In genomic region chr3:190697502-190697830, GRCh38 we compare ENCODE assay signal across 24 cellular contexts.
A peak's percentile ranks its signal among the peaks of the same experiment; 100 is the strongest.
DNase-seq lines count a peak whose midpoint lies in the region; ATAC-seq and TF ChIP-seq lines count a peak whose summit lies in the region.
"Had no signal": no experiment of that assay in that cellular context is flagged by ENCODE, and none has a peak within 500 bp of the region (broad histone marks: within the 10 kb centered on the region; RNA-seq: fewer than 3 reads in every experiment).

No MANE protein-coding gene starts in this region.

- H3K9me3 Mint-ChIP-seq in GM23338 (no peaks in the 10 kb centered on the region), endothelial cell (ENCODE audit: unreplicated experiment) (no peaks in the 10 kb centered on the region)
- H3K9me3 Mint-ChIP-seq: activated CD4-positive, alpha-beta memory T cell treated with anti-CD3 and anti-CD28 coated beads, Interleukin-2, amount 10 ng/mL, durations not matched to agents 7 days and 5 days; activated naive CD4-positive, alpha-beta T cell treated with anti-CD3 and anti-CD28 coated beads, Interleukin-2, amount 10 ng/mL, durations not matched to agents 7 days and 5 days; activated T-helper 17 cell treated with anti-CD3 and anti-CD28 coated beads, Interleukin-2, amount 50 U/mL, for 72 hours; nephron had no signal

- H4K20me1 ChIP-seq in BLaER1: no peaks in the 10 kb centered on the region
- no peaks in the 10 kb centered on the region for H4K20me1 ChIP-seq in KMS-11 (ENCODE audit: insufficient read depth)
- no peaks in the 10 kb centered on the region for H4K20me1 ChIP-seq in osteoblast (ENCODE audit: insufficient read depth, low read length)
- no peaks in the 10 kb centered on the region for H4K20me1 ChIP-seq in GM23338 (replicated peaks; ENCODE audit: insufficient read depth)
- no peaks in the 10 kb centered on the region for H4K20me1 ChIP-seq in Karpas-422 (ENCODE audit: insufficient read depth, low read depth, low read length)

- H3K4me3 Mint-ChIP-seq in GM23338: no peak overlapping the region
- no peak overlapping the region for H3K4me3 Mint-ChIP-seq in endothelial cell (ENCODE audit: unreplicated experiment)
- H3K4me3 Mint-ChIP-seq: activated CD4-positive, alpha-beta memory T cell treated with anti-CD3 and anti-CD28 coated beads, Interleukin-2, amount 10 ng/mL, durations not matched to agents 7 days and 5 days; activated naive CD4-positive, alpha-beta T cell treated with anti-CD3 and anti-CD28 coated beads, Interleukin-2, amount 10 ng/mL, durations not matched to agents 7 days and 5 days; activated T-helper 17 cell treated with anti-CD3 and anti-CD28 coated beads, Interleukin-2, amount 50 U/mL, for 72 hours; CD4-positive, CD25-positive, alpha-beta regulatory T cell; nephron had no signal

- H2AFZ ChIP-seq in KMS-11 (ENCODE audit: low read depth) (no peak overlapping the region), osteoblast (ENCODE audit: low read length) (peak overlapping the region; percentile 5), GM23338 (no peak overlapping the region), Karpas-422 (ENCODE audit: low read length) (no peak overlapping the region)

- peaks cover 9% of the 10 kb centered on the region for H3K4me1 ChIP-seq in BLaER1
- peaks cover 7% of the 10 kb centered on the region for H3K4me1 ChIP-seq in KMS-11 (ENCODE audit: low read depth, poor library complexity, severe bottlenecking)
- H3K4me1 ChIP-seq in adipocyte (ENCODE audit: control insufficient read depth, insufficient read depth, low read length): peaks cover 21% of the 10 kb centered on the region
- H3K4me1 ChIP-seq in osteoblast (ENCODE audit: insufficient read depth, low read length): peaks cover 15% of the 10 kb centered on the region
- no peaks in the 10 kb centered on the region; the same call in 1 of the 2 replicates for H3K4me1 ChIP-seq in GM23338 (ENCODE audit: insufficient read depth)
- no peaks in the 10 kb centered on the region for H3K4me1 ChIP-seq in tibial artery
- no peaks in the 10 kb centered on the region for H3K4me1 ChIP-seq in Karpas-422 (ENCODE audit: low read length)

- no peak for DNase-seq in adipocyte (ENCODE audit: low read depth)
- DNase-seq in osteoblast (ENCODE audit: insufficient read length, low spot score, missing footprints): no peak
- DNase-seq in GM23338 (ENCODE audit: low spot score): no peak
- no peak for DNase-seq in tibial artery
- DNase-seq in Karpas-422: no peak
- no peak for DNase-seq in endothelial cell (ENCODE audit: low spot score)
- DNase-seq: activated CD4-positive, alpha-beta memory T cell treated with anti-CD3 and anti-CD28 coated beads, Interleukin-2, amount 10 ng/mL, durations not matched to agents 7 days and 5 days; activated CD4-positive, alpha-beta T cell treated with anti-CD3 and anti-CD28 coated beads for 1 hour; NCI-H187; NCI-H2171; NCI-H510A; right cardiac atrium; stimulated activated CD4-positive, alpha-beta T cell treated with anti-CD3 and anti-CD28 coated beads, Interleukin-2, amount 100 ng/mL, for 48 hours; stomach had no signal

- no peaks in the 10 kb centered on the region for H3K9me3 ChIP-seq in BLaER1
- H3K9me3 ChIP-seq in adipocyte (ENCODE audit: control insufficient read depth, low read length): no peaks in the 10 kb centered on the region
- no peaks in the 10 kb centered on the region for H3K9me3 ChIP-seq in osteoblast (ENCODE audit: low read depth, low read length)
- no peaks in the 10 kb centered on the region for H3K9me3 ChIP-seq in tibial artery
- H3K9me3 ChIP-seq in Karpas-422 (ENCODE audit: low read length): no peaks in the 10 kb centered on the region; the same call in 1 of the 2 replicates
- H3K9me3 ChIP-seq: stomach, tibial nerve had no signal

- H3K27ac Mint-ChIP-seq in GM23338 (no peak overlapping the region; the same call in 1 of the 2 replicates), endothelial cell (ENCODE audit: unreplicated experiment) (no peak overlapping the region)
- H3K27ac Mint-ChIP-seq: activated CD4-positive, alpha-beta memory T cell treated with anti-CD3 and anti-CD28 coated beads, Interleukin-2, amount 10 ng/mL, durations not matched to agents 7 days and 5 days; activated naive CD4-positive, alpha-beta T cell treated with anti-CD3 and anti-CD28 coated beads, Interleukin-2, amount 10 ng/mL, durations not matched to agents 7 days and 5 days; activated T-helper 17 cell treated with anti-CD3 and anti-CD28 coated beads, Interleukin-2, amount 50 U/mL, for 72 hours had no signal

- H3K27ac ChIP-seq in BLaER1: no peak overlapping the region; the same call in 1 of the 2 replicates
- no peak overlapping the region for H3K27ac ChIP-seq in KMS-11
- H3K27ac ChIP-seq in osteoblast (ENCODE audit: low read depth, low read length): peak overlapping the region; percentile 14
- no peak overlapping the region for H3K27ac ChIP-seq in GM23338 (ENCODE audit: low read depth)
- H3K27ac ChIP-seq in tibial artery: no peak overlapping the region
- no peak overlapping the region for H3K27ac ChIP-seq in Karpas-422 (ENCODE audit: low read length)
- H3K27ac ChIP-seq: tibial nerve had no signal

- H3K36me3 ChIP-seq in BLaER1: no peaks in the 10 kb centered on the region
- no peaks in the 10 kb centered on the region for H3K36me3 ChIP-seq in KMS-11 (ENCODE audit: insufficient read depth)
- no peaks in the 10 kb centered on the region for H3K36me3 ChIP-seq in adipocyte (ENCODE audit: control insufficient read depth, insufficient read depth, low read length, severe bottlenecking)
- H3K36me3 ChIP-seq in osteoblast (ENCODE audit: insufficient read depth, low read length): no peaks in the 10 kb centered on the region
- no peaks in the 10 kb centered on the region for H3K36me3 ChIP-seq in GM23338 (ENCODE audit: insufficient read depth)
- H3K36me3 ChIP-seq in tibial artery: no peaks in the 10 kb centered on the region
- H3K36me3 ChIP-seq in Karpas-422 (ENCODE audit: insufficient read depth, low read length): no peaks in the 10 kb centered on the region
- H3K36me3 ChIP-seq: stomach, tibial nerve had no signal

- H3K4me1 Mint-ChIP-seq in GM23338 (peaks cover 5% of the 10 kb centered on the region; the same call in 2 of the 3 replicates), endothelial cell (ENCODE audit: unreplicated experiment) (peaks cover 2% of the 10 kb centered on the region)
- H3K4me1 Mint-ChIP-seq: activated T-helper 17 cell treated with anti-CD3 and anti-CD28 coated beads, Interleukin-2, amount 50 U/mL, for 72 hours; CD4-positive, CD25-positive, alpha-beta regulatory T cell had no signal

- no peak overlapping the region for H3K4me3 ChIP-seq in BLaER1
- H3K4me3 ChIP-seq in KMS-11 (IDR thresholded peaks at IDR 0.05; ENCODE audit: insufficient read depth, low read depth, low read length): no peak overlapping the region
- peak overlapping the region; percentile 72 for H3K4me3 ChIP-seq in adipocyte (ENCODE audit: low read length)
- peak overlapping the region; percentile 44 for H3K4me3 ChIP-seq in osteoblast (ENCODE audit: insufficient read depth, low read length)
- no peak overlapping the region for H3K4me3 ChIP-seq in GM23338
- H3K4me3 ChIP-seq in tibial artery: no peak overlapping the region
- H3K4me3 ChIP-seq in Karpas-422 (ENCODE audit: low read length): no peak overlapping the region
- H3K4me3 ChIP-seq: K562, stomach, tibial nerve had no signal

- H3K9ac ChIP-seq in BLaER1 (no peak overlapping the region), KMS-11 (no peak overlapping the region), adipocyte (ENCODE audit: low read length) (peak overlapping the region; percentile 65), Karpas-422 (ENCODE audit: low read length) (no peak overlapping the region)

- no peaks in the 10 kb centered on the region for H3F3A ChIP-seq in GM23338 (replicated peaks; ENCODE audit: low read depth)

- intact Hi-C loops in tibial artery (cut with DNase I; ENCODE audit: low total_unique reads): no loop called here

- H3K27me3 Mint-ChIP-seq in GM23338 (ENCODE audit: insufficient read depth, low read depth, poor library complexity) (no peaks in the 10 kb centered on the region), endothelial cell (ENCODE audit: unreplicated experiment) (no peaks in the 10 kb centered on the region)

- no peak for ATAC-seq in GM23338
- ATAC-seq: activated T-helper 17 cell treated with anti-CD3 and anti-CD28 coated beads, Interleukin-2, amount 50 U/mL, for 72 hours; K562; left colon; Right ventricle myocardium inferior had no signal

- 0 out of 2 replicates have a peak, but pooled peaks cover 9% of the 10 kb centered on the region for H3K9me2 ChIP-seq in GM23338 (ENCODE audit: insufficient read depth)
- no peaks in the 10 kb centered on the region for H3K9me2 ChIP-seq in Karpas-422 (replicated peaks; ENCODE audit: insufficient read depth, low read length)

- no peaks in the 10 kb centered on the region for H3K36me3 Mint-ChIP-seq in GM23338 (ENCODE audit: low read depth)
- H3K36me3 Mint-ChIP-seq in endothelial cell (ENCODE audit: low read depth, unreplicated experiment): no peaks in the 10 kb centered on the region
- H3K36me3 Mint-ChIP-seq: activated naive CD4-positive, alpha-beta T cell treated with anti-CD3 and anti-CD28 coated beads, Interleukin-2, amount 10 ng/mL, durations not matched to agents 7 days and 5 days; CD4-positive, CD25-positive, alpha-beta regulatory T cell had no signal

- H3K79me2 ChIP-seq in KMS-11 (ENCODE audit: insufficient read depth, low read depth) (no peaks in the 10 kb centered on the region), osteoblast (ENCODE audit: insufficient read depth, low read length) (no peaks in the 10 kb centered on the region), GM23338 (replicated peaks; ENCODE audit: insufficient read depth) (no peaks in the 10 kb centered on the region), Karpas-422 (ENCODE audit: low read length) (no peaks in the 10 kb centered on the region)

- H3K4me2 ChIP-seq in BLaER1: peak overlapping the region; percentile 49
- no peak overlapping the region for H3K4me2 ChIP-seq in KMS-11
- peak overlapping the region; percentile 70 for H3K4me2 ChIP-seq in osteoblast (ENCODE audit: insufficient read depth, low read length)
- H3K4me2 ChIP-seq in GM23338: no peak overlapping the region
- H3K4me2 ChIP-seq in Karpas-422 (ENCODE audit: low read depth, low read length, poor library complexity, severe bottlenecking): no peak overlapping the region

- H3K27me3 ChIP-seq in BLaER1 (no peaks in the 10 kb centered on the region), KMS-11 (ENCODE audit: insufficient read depth, low read depth) (no peaks in the 10 kb centered on the region), adipocyte (replicated peaks; ENCODE audit: control insufficient read depth, insufficient read depth, low read length) (no peaks in the 10 kb centered on the region), osteoblast (ENCODE audit: insufficient read depth, low read length) (no peaks in the 10 kb centered on the region), GM23338 (ENCODE audit: insufficient read depth) (no peaks in the 10 kb centered on the region), tibial artery (peaks cover 0 to 3% of the 10 kb centered on the region in 2 donors), Karpas-422 (ENCODE audit: low read length) (no peaks in the 10 kb centered on the region)
- H3K27me3 ChIP-seq: stomach, tibial nerve had no signal

- TF ChIP-seq CTCF in KMS-11 (conservative IDR thresholded peaks at IDR 0.05; ENCODE audit: low read depth, low read length) (peak; percentile 51; the same call in 1 of the 2 replicates), osteoblast (IDR thresholded peaks at IDR 0.05; ENCODE audit: extremely low read depth, low read depth, low read length) (no peak), GM23338 (conservative IDR thresholded peaks at IDR 0.05; ENCODE audit: low read depth in 2 of 2) (no peak), tibial artery (IDR thresholded peaks at IDR 0.05) (no peak), endothelial cell (IDR thresholded peaks at IDR 0.05; ENCODE audit: unreplicated experiment) (no peak)

Comparison
In these comparisons a context has a peak if more than half of its experiments do, and no peak if none do; other contexts are left out.
1. H3K4me2 ChIP-seq: peak in BLaER1 (single experiment) and osteoblast (single experiment); none in KMS-11 (single experiment), GM23338 (single experiment) and Karpas-422 (single experiment).
2. H3K4me3 ChIP-seq: peak in adipocyte (single experiment) and osteoblast (single experiment); none in BLaER1 (single experiment), KMS-11 (single experiment), GM23338 (single experiment), tibial artery (0 of 2) and Karpas-422 (single experiment).